Comparison of ENCODE assay signal across 24 cellular contexts in genomic region chrX:3639236-3639635, GRCh38.
"Had no signal": no experiment of that assay in that cellular context is flagged by ENCODE, and none has a peak within 500 bp of the region (broad histone marks: within the 10 kb centered on the region; RNA-seq: fewer than 3 reads in every experiment).

No MANE protein-coding gene starts in this region.

- DNase-seq: gastrocnemius medialis; left cardiac atrium; left lung; mesenchymal stem cell; midbrain; naive thymus-derived CD4-positive, alpha-beta T cell; right lobe of liver; small intestine; stimulated activated CD4-positive, alpha-beta T cell treated with anti-CD3 and anti-CD28 coated beads, Interleukin-15, amount 100 ng/mL, for 24 hours; stimulated activated CD4-positive, alpha-beta T cell treated with anti-CD3 and anti-CD28 coated beads, Interleukin-2, amount 100 ng/mL, for 48 hours; stimulated activated naive CD4-positive, alpha-beta T cell; stimulated activated naive CD8-positive, alpha-beta T cell treated with anti-CD3 and anti-CD28 coated beads, Interleukin-15, amount 100 ng/mL, for 72 hours; transverse colon; upper lobe of right lung; uterus had no signal

- H3K4me3 ChIP-seq: coronary artery, gastrocnemius medialis, hepatocyte, left lung, neural progenitor cell, right lobe of liver, suprapubic skin, transverse colon, upper lobe of right lung, uterus had no signal

- H3K36me3 ChIP-seq: gastrocnemius medialis, left lung, neural progenitor cell, right lobe of liver, transverse colon, upper lobe of right lung, uterus had no signal

- H3K27ac ChIP-seq: coronary artery, epithelial cell of prostate, gastrocnemius medialis, hepatocyte, left lung, neural progenitor cell, parathyroid adenoma, right lobe of liver, suprapubic skin, transverse colon, upper lobe of right lung, uterus had no signal

- H3K79me2 ChIP-seq: hepatocyte, parathyroid adenoma had no signal

- FAIRE-seq: small intestine had no signal

- H3K4me1 ChIP-seq: gastrocnemius medialis, left lung, neural progenitor cell, parathyroid adenoma, right lobe of liver, suprapubic skin, transverse colon, upper lobe of right lung, uterus had no signal

- H3K4me2 ChIP-seq: hepatocyte, neural progenitor cell had no signal

- H3K27me3 Mint-ChIP-seq: naive thymus-derived CD4-positive, alpha-beta T cell; progenitor cell of endocrine pancreas; stimulated activated naive CD8-positive, alpha-beta T cell treated with anti-CD3 and anti-CD28 coated beads, Interleukin-15, amount 100 ng/mL, for 72 hours had no signal

- H3K4me3 Mint-ChIP-seq: naive thymus-derived CD4-positive, alpha-beta T cell; nephron; neural progenitor cell; stimulated activated naive CD8-positive, alpha-beta T cell treated with anti-CD3 and anti-CD28 coated beads, Interleukin-15, amount 100 ng/mL, for 72 hours had no signal

- H3K27me3 ChIP-seq: gastrocnemius medialis, hepatocyte, left lung, neural progenitor cell, right lobe of liver, suprapubic skin, transverse colon, upper lobe of right lung, uterus had no signal

- H3K4me1 Mint-ChIP-seq: nephron; stimulated activated naive CD8-positive, alpha-beta T cell treated with anti-CD3 and anti-CD28 coated beads, Interleukin-15, amount 100 ng/mL, for 72 hours had no signal

- H3K9me3 Mint-ChIP-seq: stimulated activated naive CD8-positive, alpha-beta T cell treated with anti-CD3 and anti-CD28 coated beads, Interleukin-15, amount 100 ng/mL, for 72 hours had no signal

- H2AFZ ChIP-seq: hepatocyte, neural progenitor cell, parathyroid adenoma had no signal

- ATAC-seq: esophagus mucosa; gastrocnemius medialis; left cardiac atrium; left lung; naive thymus-derived CD4-positive, alpha-beta T cell; stimulated activated naive CD8-positive, alpha-beta T cell treated with anti-CD3 and anti-CD28 coated beads, Interleukin-15, amount 100 ng/mL, for 72 hours; upper lobe of right lung had no signal

- H3K9me3 ChIP-seq: gastrocnemius medialis, left lung, right lobe of liver, suprapubic skin, transverse colon, upper lobe of right lung, uterus had no signal

- H3K27ac Mint-ChIP-seq: nephron, progenitor cell of endocrine pancreas had no signal

- H3K9ac ChIP-seq: neural progenitor cell, parathyroid adenoma had no signal
